14 cellular contexts compared by ENCODE assay signal in the genomic region with DNA sequence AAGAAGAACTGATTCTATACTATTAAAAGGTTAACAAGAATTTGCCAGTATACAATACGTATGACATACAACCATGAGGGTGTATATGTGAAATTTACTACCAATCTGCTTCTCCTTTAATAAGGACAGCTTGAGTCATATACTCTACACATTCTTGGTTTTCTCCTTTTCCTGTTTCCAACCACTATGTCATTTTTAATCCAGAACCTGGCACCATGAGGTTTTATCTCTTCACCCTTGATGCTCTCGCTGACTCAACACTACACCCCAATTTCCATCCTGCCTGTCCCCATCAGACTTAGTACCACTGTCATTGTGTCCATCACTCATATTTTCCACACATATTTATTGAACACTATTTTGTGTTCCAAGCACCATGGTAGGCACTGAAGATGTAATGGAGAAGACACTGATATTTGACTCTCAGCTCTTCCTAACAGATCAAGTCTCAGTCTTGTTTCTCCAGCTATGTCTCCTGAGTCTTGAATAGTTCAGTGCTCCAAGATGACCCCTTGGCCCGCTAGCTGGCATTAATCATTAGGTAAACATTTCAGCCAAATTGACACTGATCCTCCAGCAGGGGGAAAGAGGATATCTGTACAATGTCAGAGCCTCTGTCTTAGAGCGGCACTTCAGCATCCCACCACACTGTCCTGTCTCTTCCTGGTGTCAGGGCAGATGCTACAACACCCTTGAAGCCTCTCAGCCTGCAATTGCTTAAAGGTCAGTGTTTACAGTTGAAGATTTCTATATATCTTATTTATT. TPM values are rescaled to one million over a fixed set of nuclear protein-coding genes. Genes with fewer than 3 reads are reported as not detected.
DNase-seq lines count a peak whose midpoint lies in the region; ATAC-seq and TF ChIP-seq lines count a peak whose summit lies in the region.
"Had no signal": no experiment of that assay in that cellular context is flagged by ENCODE, and none has a peak within 500 bp of the region (broad histone marks: within the 10 kb centered on the region; RNA-seq: fewer than 3 reads in every experiment).

No MANE protein-coding gene starts in this region.

- H3K36me3 Mint-ChIP-seq in activated CD4-positive, alpha-beta T cell treated with anti-CD3 and anti-CD28 coated beads for 36 hours (ENCODE audit: low read depth), result no peaks in the 10 kb centered on the region
- H3K36me3 Mint-ChIP-seq in stimulated activated effector memory CD8-positive, alpha-beta T cell treated with anti-CD3 and anti-CD28 coated beads, Interleukin-12 subunit alpha, Interleukin-12 subunit beta, amount 100 ng/mL, for 72 hours, result no peaks in the 10 kb centered on the region

- H3K4me1 Mint-ChIP-seq in activated CD4-positive, alpha-beta T cell treated with anti-CD3 and anti-CD28 coated beads for 36 hours, result peaks cover 3% of the 10 kb centered on the region
- no peaks in the 10 kb centered on the region for H3K4me1 Mint-ChIP-seq in stimulated activated effector memory CD8-positive, alpha-beta T cell treated with anti-CD3 and anti-CD28 coated beads, Interleukin-12 subunit alpha, Interleukin-12 subunit beta, amount 100 ng/mL, for 72 hours

- no peak overlapping the region for H3K4me3 ChIP-seq in MG63
- no peak overlapping the region for H3K4me3 ChIP-seq in brain microvascular endothelial cell (ENCODE audit: low read depth, low read length)
- H3K4me3 ChIP-seq: gastroesophageal sphincter, lung had no signal

- TF ChIP-seq CTCF in brain microvascular endothelial cell (IDR thresholded peaks at IDR 0.05; ENCODE audit: low read depth, low read length, missing control alignments), result peak; percentile 61
- TF ChIP-seq CTCF in GM10266 (IDR thresholded peaks at IDR 0.05; ENCODE audit: control insufficient read depth, insufficient read depth, low read depth, missing control alignments), result no peak

- peaks cover 9% of the 10 kb centered on the region for H3K27me3 Mint-ChIP-seq in activated CD4-positive, alpha-beta T cell treated with anti-CD3 and anti-CD28 coated beads for 36 hours

- H3K9me3 ChIP-seq in MG63, result no peaks in the 10 kb centered on the region
- H3K9me3 ChIP-seq: gastroesophageal sphincter had no signal

- H3K27me3 ChIP-seq in MG63 (no peaks in the 10 kb centered on the region), brain microvascular endothelial cell (replicated peaks) (no peaks in the 10 kb centered on the region)
- H3K27me3 ChIP-seq: gastroesophageal sphincter had no signal

- in situ Hi-C loops in brain microvascular endothelial cell (cut with HindIII; ENCODE audit: low pct_ligation_motif_present, low sequenced_read_pairs), result no loop called here

- DNase-seq in activated CD4-positive, alpha-beta T cell treated with anti-CD3 and anti-CD28 coated beads for 36 hours, result peak; percentile 7
- no peak for DNase-seq in activated CD4-positive, alpha-beta T cell treated with anti-CD3 and anti-CD28 coated beads, Interleukin-2, amount 50 U/mL, for 48 hours
- peak; percentile 32 for DNase-seq in MG63
- peak; percentile 51 for DNase-seq in brain microvascular endothelial cell
- DNase-seq in stimulated activated effector memory CD8-positive, alpha-beta T cell treated with anti-CD3 and anti-CD28 coated beads, Interleukin-12 subunit alpha, Interleukin-12 subunit beta, amount 100 ng/mL, for 72 hours (ENCODE audit: low spot score in 2 of 2), result no peak
- no peak for DNase-seq in stimulated activated naive CD4-positive, alpha-beta T cell (lab: John Stamatoyannopoulos, UW)
- DNase-seq in GM10266 (ENCODE audit: extremely low spot score), result no peak
- DNase-seq: activated T-cell treated with anti-CD3 and anti-CD28 coated beads, Interleukin-2, amount 50 U/mL, for 4 hours; NCI-H1436; retina had no signal

- no peaks in the 10 kb centered on the region for H3K9me3 Mint-ChIP-seq in activated CD4-positive, alpha-beta T cell treated with anti-CD3 and anti-CD28 coated beads for 36 hours (ENCODE audit: low read depth)
- H3K9me3 Mint-ChIP-seq in stimulated activated effector memory CD8-positive, alpha-beta T cell treated with anti-CD3 and anti-CD28 coated beads, Interleukin-12 subunit alpha, Interleukin-12 subunit beta, amount 100 ng/mL, for 72 hours, result peaks cover 5% of the 10 kb centered on the region
- H3K9me3 Mint-ChIP-seq: activated T-cell treated with anti-CD3 and anti-CD28 coated beads, Interleukin-2, amount 50 U/mL, for 4 hours had no signal

- no peak overlapping the region for H3K4me3 Mint-ChIP-seq in activated CD4-positive, alpha-beta T cell treated with anti-CD3 and anti-CD28 coated beads for 36 hours
- H3K4me3 Mint-ChIP-seq in stimulated activated effector memory CD8-positive, alpha-beta T cell treated with anti-CD3 and anti-CD28 coated beads, Interleukin-12 subunit alpha, Interleukin-12 subunit beta, amount 100 ng/mL, for 72 hours, result no peak overlapping the region
- H3K4me3 Mint-ChIP-seq: activated T-cell treated with anti-CD3 and anti-CD28 coated beads, Interleukin-2, amount 50 U/mL, for 4 hours had no signal

- no peaks in the 10 kb centered on the region for H3K36me3 ChIP-seq in MG63
- no peaks in the 10 kb centered on the region for H3K36me3 ChIP-seq in brain microvascular endothelial cell (replicated peaks)
- H3K36me3 ChIP-seq: gastroesophageal sphincter had no signal

- CTCF ChIA-PET in activated CD4-positive, alpha-beta T cell treated with anti-CD3 and anti-CD28 coated beads for 36 hours (lab: Charles Lee), result no interaction called here

- intact Hi-C loops in activated CD4-positive, alpha-beta T cell treated with anti-CD3 and anti-CD28 coated beads for 36 hours (cut with DNase I, micrococcal nuclease), result no loop called here

- POLR2A ChIA-PET in activated CD4-positive, alpha-beta T cell treated with anti-CD3 and anti-CD28 coated beads for 36 hours (lab: Charles Lee), result no interaction called here

- H3K27ac Mint-ChIP-seq in activated CD4-positive, alpha-beta T cell treated with anti-CD3 and anti-CD28 coated beads for 36 hours, result no peak overlapping the region
- H3K27ac Mint-ChIP-seq in stimulated activated effector memory CD8-positive, alpha-beta T cell treated with anti-CD3 and anti-CD28 coated beads, Interleukin-12 subunit alpha, Interleukin-12 subunit beta, amount 100 ng/mL, for 72 hours, result no peak overlapping the region

- H3K27ac ChIP-seq in brain microvascular endothelial cell, result peak overlapping the region; percentile 17
- H3K27ac ChIP-seq: gastroesophageal sphincter, HL-60 had no signal

- peak; percentile 36 for ATAC-seq in activated CD4-positive, alpha-beta T cell treated with anti-CD3 and anti-CD28 coated beads for 36 hours
- peak; percentile 50 for ATAC-seq in stimulated activated effector memory CD8-positive, alpha-beta T cell treated with anti-CD3 and anti-CD28 coated beads, Interleukin-12 subunit alpha, Interleukin-12 subunit beta, amount 100 ng/mL, for 72 hours
- no peak for ATAC-seq in HG02588 (IDR thresholded peaks at IDR 0.05; ENCODE audit: unreplicated experiment)
- ATAC-seq: gastroesophageal sphincter had no signal

RNA-seq across cellular contexts. Expression of a gene that starts 11.2 kb away (rescaled TPM):
- total RNA-seq in activated CD4-positive, alpha-beta T cell treated with anti-CD3 and anti-CD28 coated beads for 36 hours, result not detected
- total RNA-seq in MG63 (2014; rRNA removed; shearing (Covaris generic); ENCODE audit: low replicate concordance), result 11.8 and 19.1 TPM in 2 replicates

Comparison
In these comparisons a context has a peak if more than half of its experiments do, and no peak if none do; other contexts are left out.
1. DNase-seq: peak in activated CD4-positive, alpha-beta T cell treated with anti-CD3 and anti-CD28 coated beads for 36 hours (single experiment), MG63 (single experiment) and brain microvascular endothelial cell (single experiment); none in activated CD4-positive, alpha-beta T cell treated with anti-CD3 and anti-CD28 coated beads, Interleukin-2, amount 50 U/mL, for 48 hours (0 of 2), stimulated activated effector memory CD8-positive, alpha-beta T cell treated with anti-CD3 and anti-CD28 coated beads, Interleukin-12 subunit alpha, Interleukin-12 subunit beta, amount 100 ng/mL, for 72 hours (0 of 2), stimulated activated naive CD4-positive, alpha-beta T cell (0 of 6) and GM10266 (single experiment).
2. RNA of a gene that starts 11.2 kb away (total RNA-seq): 11.8 to 19.1 TPM in MG63; not detected in activated CD4-positive, alpha-beta T cell treated with anti-CD3 and anti-CD28 coated beads for 36 hours; every median in the first group is over 10 times any median in the second.